8 cellular contexts compared by ENCODE assay signal in the genomic region with DNA sequence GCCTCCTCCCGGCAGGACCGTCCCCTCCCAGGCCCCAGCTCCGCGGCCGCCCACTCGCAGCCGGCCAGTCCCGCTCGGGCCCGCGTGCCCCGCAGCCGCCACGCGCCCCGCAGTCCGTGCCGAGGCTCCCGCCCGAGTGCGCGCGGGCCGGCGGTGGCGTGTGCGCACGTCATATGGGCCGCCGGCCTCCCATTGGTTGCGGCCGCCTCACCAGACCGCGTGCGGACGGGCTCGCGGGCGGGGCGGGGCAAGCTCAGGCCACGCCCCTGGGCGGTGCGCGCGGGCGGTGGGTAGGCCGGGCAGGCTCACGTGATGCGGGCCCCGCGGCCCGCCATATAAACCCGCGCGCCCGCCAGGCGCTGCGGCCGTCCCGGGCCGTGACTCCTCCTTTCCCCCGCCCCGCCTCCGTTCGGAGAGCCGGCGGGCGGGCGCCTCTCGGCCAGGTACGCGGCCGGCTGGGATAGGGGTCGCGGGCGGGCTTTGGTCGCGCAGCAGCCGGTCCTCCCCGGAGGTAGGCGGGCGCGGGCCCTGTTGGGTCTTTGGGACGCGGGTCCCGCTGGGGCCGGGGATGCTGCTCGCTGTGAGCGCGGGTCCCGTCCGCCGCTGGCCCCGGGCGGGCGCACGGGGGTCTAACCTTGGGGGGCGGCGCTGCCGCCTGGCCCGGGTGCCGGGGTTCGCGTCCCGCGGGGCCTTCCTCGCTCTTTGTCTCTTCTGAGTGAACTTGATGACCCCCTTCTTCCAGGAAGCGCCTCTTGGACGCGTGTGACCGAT. TPM values are rescaled to one million over a fixed set of nuclear protein-coding genes. Genes with fewer than 3 reads are reported as not detected.
A peak's percentile ranks its signal among the peaks of the same experiment; 100 is the strongest.
DNase-seq lines count a peak whose midpoint lies in the region.

A gene (plus strand): TSS at position 362 of the 771 bp plus-strand sequence. CDS start 408 bp downstream, at position 770.

- H3K9ac ChIP-seq in subcutaneous abdominal adipose tissue (ENCODE audit: low read length in 5 of 5), result peak within 1 kb of the TSS; percentile 63 to 89 (median 81)

- peak within 1 kb of the TSS; percentile 68 for H3K4me3 ChIP-seq in neuron (ENCODE audit: low read length)
- peak within 1 kb of the TSS; percentile 77 to 86 (median 82) for H3K4me3 ChIP-seq in subcutaneous abdominal adipose tissue (ENCODE audit: low read depth in 1 of 5, low read length in 5 of 5)

- H3K27me3 ChIP-seq in neuron (ENCODE audit: insufficient read depth, low read length), result no peaks in the 10 kb centered on the region
- no peaks in the 10 kb centered on the region for H3K27me3 ChIP-seq in subcutaneous abdominal adipose tissue (ENCODE audit: control insufficient read depth in 5 of 5, insufficient read depth in 4 of 5, low read length in 5 of 5)

- H3K4me1 ChIP-seq in neuron (ENCODE audit: insufficient read depth, low read length) (peaks cover 31% of the 10 kb centered on the region), subcutaneous abdominal adipose tissue (ENCODE audit: control insufficient read depth in 5 of 5, insufficient read depth in 5 of 5, low read length in 5 of 5) (peaks cover 11 to 55% (median 41%) of the 10 kb centered on the region in 5 donors)

- H3K36me3 ChIP-seq in neuron (ENCODE audit: insufficient read depth, low read length) (peaks cover 22% of the 10 kb centered on the region), subcutaneous abdominal adipose tissue (ENCODE audit: control insufficient read depth in 5 of 5, insufficient read depth in 5 of 5, low read length in 5 of 5) (peaks cover 0 to 9% (median 4%) of the 10 kb centered on the region in 5 donors)

- H3K27ac ChIP-seq in subcutaneous abdominal adipose tissue (ENCODE audit: low read depth, low read length), result peak within 1 kb of the TSS; percentile 86

- DNase-seq in ELF-1 (ENCODE audit: low read depth, low spot score) (peak; percentile 96), H4 (ENCODE audit: low spot score) (peak; percentile 90), LoVo (ENCODE audit: low spot score) (peak; percentile 96), SHP77 treated with DMSO at 0.1 percent for 48 hours (lab: John Stamatoyannopoulos, UW) (peak; percentile 54), fibroblast of the conjunctiva (ENCODE audit: low read depth) (peak; percentile 90)
- peak; percentile 97 for DNase-seq in activated effector memory CD4-positive, alpha-beta T cell treated with anti-CD3 and anti-CD28 coated beads, Interleukin-2, amount 50 U/mL, for 16 hours

- H3K9me3 ChIP-seq in neuron (ENCODE audit: low read length) (no peaks in the 10 kb centered on the region), subcutaneous abdominal adipose tissue (ENCODE audit: control insufficient read depth in 5 of 5, low read length in 5 of 5) (no peaks in the 10 kb centered on the region)

- H2AFZ ChIP-seq in neuron (ENCODE audit: low read depth, low read length), result peak within 1 kb of the TSS; percentile 48

RNA-seq across cellular contexts. Expression of the gene that starts here (rescaled TPM):
- 183 and 213 TPM in 2 replicates for total RNA-seq in H4 (2014; rRNA removed; shearing (Covaris generic))

Comparison
In these comparisons a context has a peak if more than half of its experiments do, and no peak if none do; other contexts are left out.
1. Peak in every context shown above with its lines: DNase-seq, H3K4me3 ChIP-seq and H3K27ac ChIP-seq.